ENCODE assay signal across 1 cellular context in genomic region chr15:71364117-71364584, GRCh38.
TF ChIP-seq lines count a peak whose summit lies in the region.

No MANE protein-coding gene starts in this region.

TF ChIP-seq in H1, 55 proteins besides CTCF, POLR2A, EP300 and RAD21 (continued from another document):
- peak; percentile 20; the same call in 1 of the 2 replicates for TF ChIP-seq E2F6 (IDR thresholded peaks at IDR 0.05)
